In the genomic region with DNA sequence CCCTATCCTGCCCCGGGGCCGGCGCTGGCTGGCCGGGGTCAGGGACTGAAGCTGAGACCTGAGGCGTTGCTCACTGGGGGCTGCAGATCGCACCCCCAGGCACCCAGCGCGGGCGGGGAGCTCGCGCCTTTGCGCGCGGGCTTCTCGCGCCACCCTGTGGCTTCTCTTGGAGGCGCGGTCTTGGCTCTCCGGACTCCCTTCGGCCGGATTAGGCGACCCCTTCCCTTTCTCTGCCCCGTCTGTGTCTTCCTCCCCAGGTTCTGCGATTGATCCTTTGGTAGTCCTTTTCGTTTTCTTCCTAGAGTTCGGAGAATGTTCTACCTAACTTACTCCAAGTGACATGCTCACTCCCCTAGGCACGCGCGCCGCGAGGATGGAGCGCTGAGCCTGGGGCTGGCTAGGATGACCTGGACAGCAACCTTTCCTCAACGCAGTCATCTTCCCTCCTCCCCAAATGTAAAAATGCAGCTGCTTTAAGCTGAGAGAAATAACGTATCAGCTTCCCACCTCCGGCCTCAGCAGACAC, we compare ENCODE assay signal across 8 cellular contexts.
DNase-seq lines count a peak whose midpoint lies in the region; ATAC-seq and TF ChIP-seq lines count a peak whose summit lies in the region.

No MANE protein-coding gene starts in this region.

- peak; percentile 96 for TF ChIP-seq CTCF in LNCAP (IDR thresholded peaks at IDR 0.05)

- DNase-seq in GDM1 (lab: John Stamatoyannopoulos, UW): peak; percentile 22
- DNase-seq in UCSD-AML1 (lab: John Stamatoyannopoulos, UW; ENCODE audit: unreplicated experiment): peak; percentile 73
- peak; percentile 59 to 83 for DNase-seq in T47D (ENCODE audit: low read depth in 1 of 2, low spot score in 1 of 2)
- DNase-seq in iris pigment epithelial cell (ENCODE audit: low read depth): peak; percentile 48
- peak; percentile 33 to 49 for DNase-seq in stimulated activated CD4-positive, alpha-beta T cell treated with anti-CD3 and anti-CD28 coated beads, Interleukin-15, amount 100 ng/mL, for 1 hour (ENCODE audit: low read depth in 1 of 2, low spot score in 1 of 2)
- DNase-seq in SW 1271 (lab: John Stamatoyannopoulos, UW): no peak

- in situ Hi-C loops in T47D (cut with HindIII; ENCODE audit: low pct_unique_long_range_greater_than_20kb, low sequenced_read_pairs): no loop called here

- ATAC-seq in GM18868 (IDR thresholded peaks at IDR 0.05; ENCODE audit: unreplicated experiment): no peak

Comparison
In these comparisons a context has a peak if more than half of its experiments do, and no peak if none do; other contexts are left out.
1. DNase-seq: peak in GDM1 (single experiment), UCSD-AML1 (single experiment), T47D (2 of 2), iris pigment epithelial cell (single experiment) and stimulated activated CD4-positive, alpha-beta T cell treated with anti-CD3 and anti-CD28 coated beads, Interleukin-15, amount 100 ng/mL, for 1 hour (2 of 2); none in SW 1271 (0 of 2).